1 cellular context compared by ENCODE assay signal in the genomic region with DNA sequence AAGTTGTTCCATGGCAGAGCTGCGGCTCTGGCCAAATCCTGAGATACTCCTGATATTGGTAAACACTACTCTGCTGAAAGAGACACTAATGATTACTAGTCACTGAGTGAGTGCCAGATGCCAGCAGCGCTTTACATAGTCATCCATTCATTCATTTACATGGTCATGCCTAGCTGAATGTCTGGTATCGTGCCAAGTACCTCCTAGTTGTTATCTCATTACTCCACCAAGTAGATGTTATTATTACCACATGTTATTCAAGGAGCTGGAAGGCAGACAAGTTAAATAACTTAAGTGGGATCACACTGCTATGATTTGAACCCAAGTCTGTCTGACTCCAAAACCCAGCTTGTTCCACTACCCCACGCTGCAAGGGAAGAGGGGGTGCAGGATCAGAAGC.
TF ChIP-seq lines count a peak whose summit lies in the region.

No MANE protein-coding gene starts in this region.

TF ChIP-seq in HepG2, 621 proteins besides CTCF, POLR2A, EP300 and RAD21:
- TF ChIP-seq CREM (IDR thresholded peaks at IDR 0.05), result no peak
- TF ChIP-seq CREM (CRISPR knock-in tag; IDR thresholded peaks at IDR 0.05), result no peak
- TF ChIP-seq ZNF446 (CRISPR knock-in tag; IDR thresholded peaks at IDR 0.05), result no peak
- no peak for TF ChIP-seq ZNF33B (CRISPR knock-in tag; IDR thresholded peaks at IDR 0.05)
- TF ChIP-seq REL (CRISPR knock-in tag; conservative IDR thresholded peaks at IDR 0.05), result no peak
- TF ChIP-seq ZFX (CRISPR knock-in tag; IDR thresholded peaks at IDR 0.05; ENCODE audit: low read depth), result no peak
- TF ChIP-seq ZNF629 (CRISPR knock-in tag; conservative IDR thresholded peaks at IDR 0.05), result no peak
- no peak for TF ChIP-seq NONO (IDR thresholded peaks at IDR 0.05)
- TF ChIP-seq NONO (CRISPR knock-in tag; conservative IDR thresholded peaks at IDR 0.05), result no peak
- TF ChIP-seq IRF9 (CRISPR knock-in tag; IDR thresholded peaks at IDR 0.05; ENCODE audit: borderline replicate concordance), result no peak
- no peak for TF ChIP-seq SRY (CRISPR knock-in tag; IDR thresholded peaks at IDR 0.05)
- TF ChIP-seq ATAD3A (CRISPR knock-in tag; IDR thresholded peaks at IDR 0.05), result no peak
- TF ChIP-seq HOXD1 (CRISPR knock-in tag; IDR thresholded peaks at IDR 0.05), result no peak
- TF ChIP-seq GATAD2A (CRISPR knock-in tag; IDR thresholded peaks at IDR 0.05), result no peak
- TF ChIP-seq THAP9 (CRISPR knock-in tag; IDR thresholded peaks at IDR 0.05; ENCODE audit: borderline replicate concordance), result no peak
